Comparison of ENCODE assay signal across 9 cellular contexts in the genomic region with DNA sequence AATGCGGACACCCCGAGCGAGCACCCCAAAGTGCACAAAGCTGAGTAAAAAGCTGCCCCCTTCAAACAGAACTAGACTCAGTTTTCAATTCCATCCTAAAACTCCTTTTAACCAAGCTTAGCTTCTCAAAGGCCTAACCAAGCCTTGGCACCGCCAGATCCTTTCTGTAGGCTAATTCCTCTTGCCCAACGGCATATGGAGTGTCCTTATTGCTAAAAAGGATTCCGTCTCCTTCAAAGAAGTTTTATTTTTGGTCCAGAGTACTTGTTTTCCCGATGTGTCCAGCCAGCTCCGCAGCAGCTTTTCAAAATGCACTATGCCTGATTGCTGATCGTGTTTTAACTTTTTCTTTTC. TPM values are rescaled to one million over a fixed set of nuclear protein-coding genes. Genes with fewer than 3 reads are reported as not detected.
A peak's percentile ranks its signal among the peaks of the same experiment; 100 is the strongest.
DNase-seq lines count a peak whose midpoint lies in the region; ATAC-seq, FAIRE-seq and TF ChIP-seq lines count a peak whose summit lies in the region.
"Had no signal": no experiment of that assay in that cellular context is flagged by ENCODE, and none has a peak within 500 bp of the region (broad histone marks: within the 10 kb centered on the region; RNA-seq: fewer than 3 reads in every experiment).

No MANE protein-coding gene starts in this region.

- H3K36me3 Mint-ChIP-seq in activated CD4-positive, alpha-beta memory T cell treated with anti-CD3 and anti-CD28 coated beads, Interleukin-2, amount 10 ng/mL, durations not matched to agents 7 days and 5 days (ENCODE audit: low read depth): peaks cover 72% of the 10 kb centered on the region

- peak overlapping the region; percentile 65 to 91 for H3K27ac ChIP-seq in small intestine (ENCODE audit: low read depth in 1 of 2, low read length in 1 of 2)

- peak overlapping the region; percentile 94 for H3K4me3 Mint-ChIP-seq in activated CD4-positive, alpha-beta memory T cell treated with anti-CD3 and anti-CD28 coated beads, Interleukin-2, amount 10 ng/mL, durations not matched to agents 7 days and 5 days

- in situ Hi-C loops in GM13977 (cut with MboI; ENCODE audit: low pct_unique_long_range_greater_than_20kb, low sequenced_read_pairs, unreplicated experiment): no loop called here

- no peaks in the 10 kb centered on the region for H3K9me3 ChIP-seq in small intestine (ENCODE audit: control insufficient read depth, low read depth)

- H3K4me1 ChIP-seq in small intestine (ENCODE audit: control insufficient read depth in 2 of 2, insufficient read depth in 1 of 2, low read depth in 1 of 2, low read length in 1 of 2): peaks cover 0 to 16% of the 10 kb centered on the region in 2 donors

- peaks cover 66% of the 10 kb centered on the region for H3K4me1 Mint-ChIP-seq in activated CD4-positive, alpha-beta memory T cell treated with anti-CD3 and anti-CD28 coated beads, Interleukin-2, amount 10 ng/mL, durations not matched to agents 7 days and 5 days

- peak; percentile 1 for ATAC-seq in GM19455 (IDR thresholded peaks at IDR 0.05; ENCODE audit: unreplicated experiment)
- no peak for ATAC-seq in HG03159 (IDR thresholded peaks at IDR 0.05; ENCODE audit: unreplicated experiment)
- no peak for ATAC-seq in HG03354 (IDR thresholded peaks at IDR 0.05; ENCODE audit: poor library complexity, severe bottlenecking, unreplicated experiment)
- ATAC-seq in HG03342 (IDR thresholded peaks at IDR 0.05; ENCODE audit: unreplicated experiment): no peak

- TF ChIP-seq CTCF in fibroblast of the aortic adventitia (IDR thresholded peaks at IDR 0.05; ENCODE audit: insufficient read depth, low read length): no peak
- TF ChIP-seq CTCF in GM13977 (IDR thresholded peaks at IDR 0.05; ENCODE audit: extremely low read depth, insufficient read depth, missing control alignments): no peak

- no peak for FAIRE-seq in small intestine (lab: Jason Lieb, UNC)

- H3K27ac Mint-ChIP-seq in activated CD4-positive, alpha-beta memory T cell treated with anti-CD3 and anti-CD28 coated beads, Interleukin-2, amount 10 ng/mL, durations not matched to agents 7 days and 5 days: peak overlapping the region; percentile 83

- H3K27me3 Mint-ChIP-seq in activated CD4-positive, alpha-beta memory T cell treated with anti-CD3 and anti-CD28 coated beads, Interleukin-2, amount 10 ng/mL, durations not matched to agents 7 days and 5 days: no peaks in the 10 kb centered on the region

- DNase-seq in activated CD4-positive, alpha-beta memory T cell treated with anti-CD3 and anti-CD28 coated beads, Interleukin-2, amount 10 ng/mL, durations not matched to agents 7 days and 5 days: no peak
- DNase-seq in fibroblast of the aortic adventitia (ENCODE audit: low read depth): peak; percentile 50
- DNase-seq in small intestine: no peak
- no peak for DNase-seq in GM13977 (ENCODE audit: low spot score)
- DNase-seq: NCI-H2107 had no signal

- H3K36me3 ChIP-seq in small intestine (ENCODE audit: control insufficient read depth in 2 of 2, insufficient read depth in 2 of 2, low read length in 2 of 2): peaks cover 0 to 4% of the 10 kb centered on the region in 2 donors

- WGBS in small intestine, 3 donors: 52 to 57% (median 54%) methylated on average over 9 of the region's 9 CpGs

- POLR2A ChIA-PET in activated CD4-positive, alpha-beta memory T cell treated with anti-CD3 and anti-CD28 coated beads, Interleukin-2, amount 10 ng/mL, durations not matched to agents 7 days and 5 days (lab: Charles Lee): interaction anchor here (0.9 to 17.3 kb wide), 26 partner anchors 7 to 491 kb away, joined by 3 to 822 read pairs (median 7); a partner anchor contains a TSS

- no peaks in the 10 kb centered on the region for H3K9me3 Mint-ChIP-seq in activated CD4-positive, alpha-beta memory T cell treated with anti-CD3 and anti-CD28 coated beads, Interleukin-2, amount 10 ng/mL, durations not matched to agents 7 days and 5 days

- CTCF ChIA-PET in activated CD4-positive, alpha-beta memory T cell treated with anti-CD3 and anti-CD28 coated beads, Interleukin-2, amount 10 ng/mL, durations not matched to agents 7 days and 5 days (lab: Charles Lee): interaction anchor here (0.7 to 9.2 kb wide), 26 partner anchors 8 to 280 kb away, joined by 3 to 69 read pairs (median 7); no protein-coding TSS in a partner anchor

- H3K4me3 ChIP-seq in fibroblast of the aortic adventitia (ENCODE audit: low read depth, low read length) (peak overlapping the region; percentile 99), small intestine (ENCODE audit: low read depth in 1 of 2, low read length in 2 of 2) (no peak overlapping the region)

- no peaks in the 10 kb centered on the region for H3K27me3 ChIP-seq in small intestine (ENCODE audit: control insufficient read depth in 2 of 2, insufficient read depth in 2 of 2, low read length in 2 of 2)

RNA-seq across cellular contexts. Expression of a gene that starts 5.3 kb away (rescaled TPM):
- total RNA-seq in activated CD4-positive, alpha-beta memory T cell treated with anti-CD3 and anti-CD28 coated beads, Interleukin-2, amount 10 ng/mL, durations not matched to agents 7 days and 5 days: 100 to 1,000 TPM; 316 to 318 TPM
- 22.9 and 36.1 TPM in 2 replicates for total RNA-seq in fibroblast of the aortic adventitia (ENCODE audit: low replicate concordance)
- polyA plus RNA-seq in small intestine: 10 to 100 TPM in 2 of 3 donors, 1 to 10 TPM in 1; 6.3 to 28.5 (median 10.8) TPM
